15 cellular contexts compared by ENCODE assay signal in genomic region chr10:75062900-75063299, GRCh38. TPM values are rescaled to one million over a fixed set of nuclear protein-coding genes. Genes with fewer than 3 reads are reported as not detected.
A peak's percentile ranks its signal among the peaks of the same experiment; 100 is the strongest.
DNase-seq lines count a peak whose midpoint lies in the region; ATAC-seq and TF ChIP-seq lines count a peak whose summit lies in the region.
"Had no signal": no experiment of that assay in that cellular context is flagged by ENCODE, and none has a peak within 500 bp of the region (broad histone marks: within the 10 kb centered on the region; RNA-seq: fewer than 3 reads in every experiment).

No MANE protein-coding gene starts in this region.

- H3K79me2 ChIP-seq in PC-3 (ENCODE audit: low read length) (no peaks in the 10 kb centered on the region), smooth muscle cell (ENCODE audit: low read depth) (no peaks in the 10 kb centered on the region), Karpas-422 (ENCODE audit: low read length) (no peaks in the 10 kb centered on the region)

- H3K27ac Mint-ChIP-seq in nephron = peak overlapping the region; percentile 50 to 95 (median 80)

- TF ChIP-seq CTCF in PC-3 (conservative IDR thresholded peaks at IDR 0.05; ENCODE audit: low read depth, low read length) (no peak), epithelial cell of esophagus (IDR thresholded peaks at IDR 0.05; ENCODE audit: insufficient read depth, low read depth, low read length, missing control alignments) (no peak), nephron (IDR thresholded peaks at IDR 0.05; ENCODE audit: unreplicated experiment in 3 of 3) (no peak), uterus (IDR thresholded peaks at IDR 0.05) (no peak), smooth muscle cell (IDR thresholded peaks at IDR 0.05; ENCODE audit: borderline replicate concordance, insufficient read depth, poor library complexity, severe bottlenecking) (no peak)

- H3F3A ChIP-seq in PC-3 (ENCODE audit: low read length, unreplicated experiment) = no peaks in the 10 kb centered on the region
- H3F3A ChIP-seq in smooth muscle cell (ENCODE audit: low read depth) = no peaks in the 10 kb centered on the region

- ATAC-seq in PC-3 (peak; percentile 19), GM19463 (IDR thresholded peaks at IDR 0.05; ENCODE audit: unreplicated experiment) (no peak)

- POLR2A ChIA-PET in PC-3 (lab: Charles Lee; ENCODE audit: unreplicated experiment) = no interaction called here

- peaks cover 37% of the 10 kb centered on the region for H3K4me1 Mint-ChIP-seq in nephron

- H3K4me3 ChIP-seq in PC-3 (ENCODE audit: low read length) = no peak overlapping the region
- H3K4me3 ChIP-seq in epithelial cell of esophagus (ENCODE audit: low read length) = no peak overlapping the region
- no peak overlapping the region for H3K4me3 ChIP-seq in uterus
- no peak overlapping the region for H3K4me3 ChIP-seq in smooth muscle cell
- no peak overlapping the region for H3K4me3 ChIP-seq in Karpas-422 (ENCODE audit: low read length)
- H3K4me3 ChIP-seq: PC-9 had no signal

- no peaks in the 10 kb centered on the region for H3K27me3 ChIP-seq in PC-3 (ENCODE audit: low read length)
- H3K27me3 ChIP-seq in uterus = no peaks in the 10 kb centered on the region
- no peaks in the 10 kb centered on the region for H3K27me3 ChIP-seq in smooth muscle cell (ENCODE audit: low read depth)
- H3K27me3 ChIP-seq in Karpas-422 (ENCODE audit: low read length) = no peaks in the 10 kb centered on the region

- no peaks in the 10 kb centered on the region for H3K9me3 Mint-ChIP-seq in nephron

- WGBS in smooth muscle cell (ENCODE audit: low lambda C conversion rate) = 94% methylated on average over 3 of the region's 3 CpGs

- H3K36me3 Mint-ChIP-seq in nephron (ENCODE audit: low read depth) = no peaks in the 10 kb centered on the region

- CTCF ChIA-PET in PC-3 (lab: Charles Lee) = no interaction called here

- H3K9me3 ChIP-seq in PC-3 (ENCODE audit: low read length) (no peaks in the 10 kb centered on the region), uterus (no peaks in the 10 kb centered on the region), smooth muscle cell (replicated peaks; ENCODE audit: low read depth) (no peaks in the 10 kb centered on the region), Karpas-422 (ENCODE audit: low read length) (no peaks in the 10 kb centered on the region)
- H3K9me3 ChIP-seq: SK-N-SH had no signal

- DNase-seq in PC-3 = no peak
- DNase-seq in epithelial cell of esophagus (ENCODE audit: low read depth) = peak; percentile 10
- DNase-seq in uterus = no peak
- no peak for DNase-seq in smooth muscle cell (lab: John Stamatoyannopoulos, UW; ENCODE audit: unreplicated experiment)
- DNase-seq in Karpas-422 = no peak
- DNase-seq: DMS153, EL, H7, NCI-H345, NCI-H526 treated with DMSO at 0.1 percent for 48 hours, PC-9 had no signal

- no peaks in the 10 kb centered on the region for H3K4me1 ChIP-seq in PC-3 (ENCODE audit: insufficient read depth, low read length)
- peaks cover 5 to 6% of the 10 kb centered on the region in 2 donors for H3K4me1 ChIP-seq in uterus
- H3K4me1 ChIP-seq in smooth muscle cell (ENCODE audit: low read depth) = no peaks in the 10 kb centered on the region
- peaks cover 2% of the 10 kb centered on the region; the same call in 1 of the 2 replicates for H3K4me1 ChIP-seq in Karpas-422 (ENCODE audit: low read length)

- H2AFZ ChIP-seq in PC-3 (ENCODE audit: low read length) = no peak overlapping the region
- no peak overlapping the region for H2AFZ ChIP-seq in smooth muscle cell (ENCODE audit: low read depth)
- no peak overlapping the region for H2AFZ ChIP-seq in Karpas-422 (ENCODE audit: low read length)
- H2AFZ ChIP-seq: PC-9 had no signal

- no peak overlapping the region for H3K9ac ChIP-seq in PC-3 (ENCODE audit: low read length)
- no peak overlapping the region for H3K9ac ChIP-seq in smooth muscle cell (ENCODE audit: low read depth)
- H3K9ac ChIP-seq in Karpas-422 (ENCODE audit: low read length) = no peak overlapping the region
- H3K9ac ChIP-seq: SK-N-SH had no signal

- peaks cover 3% of the 10 kb centered on the region for H3K27me3 Mint-ChIP-seq in nephron (ENCODE audit: low read depth)

- no peak overlapping the region for H3K27ac ChIP-seq in PC-3 (ENCODE audit: low read length)
- peak overlapping the region; percentile 8 to 39 for H3K27ac ChIP-seq in uterus
- H3K27ac ChIP-seq in smooth muscle cell (ENCODE audit: low read depth) = no peak overlapping the region
- H3K27ac ChIP-seq in Karpas-422 (ENCODE audit: low read length) = no peak overlapping the region
- H3K27ac ChIP-seq: C4-2B, PC-9 had no signal

- intact Hi-C loops in PC-3 (cut with micrococcal nuclease) = no loop called here
- intact Hi-C loops in uterus (cut with DNase I; ENCODE audit: low total_unique reads) = no loop called here

- H3K4me2 ChIP-seq in PC-3 (ENCODE audit: low read length) = no peak overlapping the region
- no peak overlapping the region for H3K4me2 ChIP-seq in smooth muscle cell
- H3K4me2 ChIP-seq in Karpas-422 (ENCODE audit: low read depth, low read length, poor library complexity, severe bottlenecking) = no peak overlapping the region
- H3K4me2 ChIP-seq: PC-9, SK-N-SH had no signal

- H3K9me2 ChIP-seq in PC-3 (replicated peaks; ENCODE audit: low read length) = no peaks in the 10 kb centered on the region
- no peaks in the 10 kb centered on the region for H3K9me2 ChIP-seq in Karpas-422 (replicated peaks; ENCODE audit: insufficient read depth, low read length)
- H3K9me2 ChIP-seq: SK-N-SH had no signal

- no TSS peak for BruUV-seq in PC-3 (replicated peaks; lab: Mats Ljungman, UMichigan)

- no peaks in the 10 kb centered on the region for H4K20me1 ChIP-seq in PC-3 (ENCODE audit: low read length)
- no peaks in the 10 kb centered on the region for H4K20me1 ChIP-seq in smooth muscle cell (ENCODE audit: low read depth)
- no peaks in the 10 kb centered on the region for H4K20me1 ChIP-seq in Karpas-422 (ENCODE audit: insufficient read depth, low read depth, low read length)

- no peak for TF ChIP-seq POLR2A in uterus (IDR thresholded peaks at IDR 0.05)

- H3K4me3 Mint-ChIP-seq in nephron = no peak overlapping the region

- H3K36me3 ChIP-seq in PC-3 (ENCODE audit: low read depth, low read length) (no peaks in the 10 kb centered on the region), uterus (no peaks in the 10 kb centered on the region), smooth muscle cell (ENCODE audit: low read depth) (no peaks in the 10 kb centered on the region), Karpas-422 (ENCODE audit: insufficient read depth, low read length) (no peaks in the 10 kb centered on the region)

RNA-seq across cellular contexts. Expression of gene SAMD8, which starts 48.6 kb away (rescaled TPM):
- total RNA-seq in PC-3 (2014; rRNA removed) = 47.4 and 48.6 TPM in 2 replicates
- total RNA-seq in uterus = 10 to 100 TPM; 25.4 to 51.4 (median 49.2) TPM
- total RNA-seq in smooth muscle cell = 30.1 and 35.4 TPM in 2 replicates
- 7.4 and 9.7 TPM in 2 replicates for polyA plus RNA-seq in smooth muscle cell
- 15.7 and 18.8 TPM in 2 replicates for total RNA-seq in Karpas-422 (2014; rRNA removed; shearing (Covaris generic); ENCODE audit: low replicate concordance)

Comparison
In these comparisons a context has a peak if more than half of its experiments do, and no peak if none do; other contexts are left out.
1. H3K27ac ChIP-seq: peak in uterus (2 of 2); none in PC-3 (single experiment), smooth muscle cell (single experiment) and Karpas-422 (single experiment).